ENCODE assay signal across 18 cellular contexts in genomic region chr3:32083901-32084300, GRCh38.
"Had no signal": no experiment of that assay in that cellular context is flagged by ENCODE, and none has a peak within 500 bp of the region (broad histone marks: within the 10 kb centered on the region; RNA-seq: fewer than 3 reads in every experiment).

No MANE protein-coding gene starts in this region.

- H3K9me3 ChIP-seq: MG63, SK-N-SH had no signal

- H3K4me2 ChIP-seq: SK-N-SH had no signal

- H3K4me3 ChIP-seq: MG63 had no signal

- H3K36me3 ChIP-seq: MG63 had no signal

- H3K9ac ChIP-seq: SK-N-SH had no signal

- ATAC-seq: Panc1 had no signal

- H3K27ac ChIP-seq: RWPE1 had no signal

- DNase-seq: KBM-7, MG63, NCI-H1092 treated with DMSO at 0.1 percent for 48 hours, NCI-H1436, NCI-H187, NCI-H2029, NCI-H2081 treated with DMSO at 0.1 percent for 48 hours, NCI-H2171, NCI-H226, NCI-H446, NCI-H510A, NCI-H524 treated with DMSO at 0.1 percent for 48 hours, NCI-H774, PC-3, SHP77, SK-N-SH had no signal

- H3K27me3 ChIP-seq: MG63 had no signal

- H3K9me2 ChIP-seq: SK-N-SH had no signal
